ENCODE assay signal across 21 cellular contexts in the genomic region with DNA sequence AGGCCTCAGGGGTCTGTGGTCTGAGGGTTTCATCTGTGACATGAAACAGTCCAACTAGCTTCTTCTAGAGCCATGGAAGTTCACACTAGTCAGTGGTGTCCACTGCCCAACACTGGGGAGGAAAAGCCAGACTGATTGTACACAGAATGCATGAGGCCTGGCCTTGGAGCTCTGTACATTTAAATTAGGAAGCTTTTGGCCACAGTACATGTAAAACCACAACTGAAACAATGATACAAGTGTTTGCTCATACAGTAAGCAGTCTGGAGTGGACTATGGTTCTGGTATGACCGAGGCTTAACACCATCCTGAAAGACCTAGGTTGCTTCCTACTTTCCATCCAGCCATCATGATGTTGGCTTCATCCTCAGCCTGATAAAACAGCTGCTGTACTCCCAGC.
DNase-seq lines count a peak whose midpoint lies in the region; ATAC-seq and TF ChIP-seq lines count a peak whose summit lies in the region.
"Had no signal": no experiment of that assay in that cellular context is flagged by ENCODE, and none has a peak within 500 bp of the region (broad histone marks: within the 10 kb centered on the region; RNA-seq: fewer than 3 reads in every experiment).

No MANE protein-coding gene starts in this region.

- DNase-seq in islet precursor cell, result peak; percentile 72
- no peak for DNase-seq in head of caudate nucleus
- no peak for DNase-seq in NCI-H510A (lab: John Stamatoyannopoulos, UW)
- DNase-seq in NCI-H82 treated with DMSO at 0.1 percent for 48 hours (lab: John Stamatoyannopoulos, UW; ENCODE audit: unreplicated experiment), result no peak
- DNase-seq: BE2C; CD4-positive, alpha-beta T cell; DMS153; GDM1; KBM-7; NCI-H1105; NCI-H1694; NCI-H510A treated with DMSO at 0.1 percent for 48 hours; NCI-H774; SHP77 had no signal

- ATAC-seq in GM18868 (IDR thresholded peaks at IDR 0.05; ENCODE audit: unreplicated experiment) (peak; percentile 46), HG02610 (IDR thresholded peaks at IDR 0.05; ENCODE audit: unreplicated experiment) (peak; percentile 60), HG03095 (IDR thresholded peaks at IDR 0.05; ENCODE audit: unreplicated experiment) (peak; percentile 60), SK-N-SH treated with all-trans-retinoic acid at 6 μM for 48 hours (no peak)
- ATAC-seq: GM23338, HCT116, HepG2 had no signal

- intact Hi-C loops in head of caudate nucleus (cut with DNase I), result no loop called here

TF ChIP-seq in SK-N-SH treated with all-trans-retinoic acid at 6 μM for 48 hours, 23 proteins besides CTCF, POLR2A, EP300 and RAD21:
- no peak for TF ChIP-seq ZNF8 (CRISPR knock-in tag; IDR thresholded peaks at IDR 0.05)
- no peak for TF ChIP-seq ZC3H10 (CRISPR knock-in tag; IDR thresholded peaks at IDR 0.05)
- TF ChIP-seq TOX (CRISPR knock-in tag; IDR thresholded peaks at IDR 0.05; ENCODE audit: borderline replicate concordance), result no peak
- TF ChIP-seq, protein P1, sequence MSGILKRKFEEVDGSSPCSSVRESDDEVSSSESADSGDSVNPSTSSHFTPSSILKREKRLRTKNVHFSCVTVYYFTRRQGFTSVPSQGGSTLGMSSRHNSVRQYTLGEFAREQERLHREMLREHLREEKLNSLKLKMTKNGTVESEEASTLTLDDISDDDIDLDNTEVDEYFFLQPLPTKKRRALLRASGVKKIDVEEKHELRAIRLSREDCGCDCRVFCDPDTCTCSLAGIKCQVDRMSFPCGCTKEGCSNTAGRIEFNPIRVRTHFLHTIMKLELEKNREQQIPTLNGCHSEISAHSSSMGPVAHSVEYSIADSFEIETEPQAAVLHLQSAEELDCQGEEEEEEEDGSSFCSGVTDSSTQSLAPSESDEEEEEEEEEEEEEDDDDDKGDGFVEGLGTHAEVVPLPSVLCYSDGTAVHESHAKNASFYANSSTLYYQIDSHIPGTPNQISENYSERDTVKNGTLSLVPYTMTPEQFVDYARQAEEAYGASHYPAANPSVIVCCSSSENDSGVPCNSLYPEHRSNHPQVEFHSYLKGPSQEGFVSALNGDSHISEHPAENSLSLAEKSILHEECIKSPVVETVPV (CRISPR knock-in tag; IDR thresholded peaks at IDR 0.05), result no peak
- TF ChIP-seq, protein P2, sequence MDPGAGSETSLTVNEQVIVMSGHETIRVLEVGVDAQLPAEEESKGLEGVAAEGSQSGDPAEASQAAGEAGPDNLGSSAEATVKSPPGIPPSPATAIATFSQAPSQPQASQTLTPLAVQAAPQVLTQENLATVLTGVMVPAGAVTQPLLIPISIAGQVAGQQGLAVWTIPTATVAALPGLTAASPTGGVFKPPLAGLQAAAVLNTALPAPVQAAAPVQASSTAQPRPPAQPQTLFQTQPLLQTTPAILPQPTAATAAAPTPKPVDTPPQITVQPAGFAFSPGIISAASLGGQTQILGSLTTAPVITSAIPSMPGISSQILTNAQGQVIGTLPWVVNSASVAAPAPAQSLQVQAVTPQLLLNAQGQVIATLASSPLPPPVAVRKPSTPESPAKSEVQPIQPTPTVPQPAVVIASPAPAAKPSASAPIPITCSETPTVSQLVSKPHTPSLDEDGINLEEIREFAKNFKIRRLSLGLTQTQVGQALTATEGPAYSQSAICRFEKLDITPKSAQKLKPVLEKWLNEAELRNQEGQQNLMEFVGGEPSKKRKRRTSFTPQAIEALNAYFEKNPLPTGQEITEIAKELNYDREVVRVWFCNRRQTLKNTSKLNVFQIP (CRISPR knock-in tag; IDR thresholded peaks at IDR 0.05; ENCODE audit: borderline replicate concordance, low read depth), result no peak
- no peak for TF ChIP-seq ARNTL (CRISPR knock-in tag; IDR thresholded peaks at IDR 0.05; ENCODE audit: borderline replicate concordance, low read depth)
- no peak for TF ChIP-seq CSDC2 (CRISPR knock-in tag; IDR thresholded peaks at IDR 0.05)
- no peak for TF ChIP-seq GLIS3 (CRISPR knock-in tag; IDR thresholded peaks at IDR 0.05)
- no peak for TF ChIP-seq ZFP30 (CRISPR knock-in tag; IDR thresholded peaks at IDR 0.05)
- TF ChIP-seq, protein P3, sequence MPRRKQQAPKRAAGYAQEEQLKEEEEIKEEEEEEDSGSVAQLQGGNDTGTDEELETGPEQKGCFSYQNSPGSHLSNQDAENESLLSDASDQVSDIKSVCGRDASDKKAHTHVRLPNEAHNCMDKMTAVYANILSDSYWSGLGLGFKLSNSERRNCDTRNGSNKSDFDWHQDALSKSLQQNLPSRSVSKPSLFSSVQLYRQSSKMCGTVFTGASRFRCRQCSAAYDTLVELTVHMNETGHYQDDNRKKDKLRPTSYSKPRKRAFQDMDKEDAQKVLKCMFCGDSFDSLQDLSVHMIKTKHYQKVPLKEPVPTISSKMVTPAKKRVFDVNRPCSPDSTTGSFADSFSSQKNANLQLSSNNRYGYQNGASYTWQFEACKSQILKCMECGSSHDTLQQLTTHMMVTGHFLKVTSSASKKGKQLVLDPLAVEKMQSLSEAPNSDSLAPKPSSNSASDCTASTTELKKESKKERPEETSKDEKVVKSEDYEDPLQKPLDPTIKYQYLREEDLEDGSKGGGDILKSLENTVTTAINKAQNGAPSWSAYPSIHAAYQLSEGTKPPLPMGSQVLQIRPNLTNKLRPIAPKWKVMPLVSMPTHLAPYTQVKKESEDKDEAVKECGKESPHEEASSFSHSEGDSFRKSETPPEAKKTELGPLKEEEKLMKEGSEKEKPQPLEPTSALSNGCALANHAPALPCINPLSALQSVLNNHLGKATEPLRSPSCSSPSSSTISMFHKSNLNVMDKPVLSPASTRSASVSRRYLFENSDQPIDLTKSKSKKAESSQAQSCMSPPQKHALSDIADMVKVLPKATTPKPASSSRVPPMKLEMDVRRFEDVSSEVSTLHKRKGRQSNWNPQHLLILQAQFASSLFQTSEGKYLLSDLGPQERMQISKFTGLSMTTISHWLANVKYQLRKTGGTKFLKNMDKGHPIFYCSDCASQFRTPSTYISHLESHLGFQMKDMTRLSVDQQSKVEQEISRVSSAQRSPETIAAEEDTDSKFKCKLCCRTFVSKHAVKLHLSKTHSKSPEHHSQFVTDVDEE (CRISPR knock-in tag; IDR thresholded peaks at IDR 0.05), result no peak
- TF ChIP-seq RARB (CRISPR knock-in tag; IDR thresholded peaks at IDR 0.05), result no peak
